ENCODE assay signal across 9 cellular contexts in the genomic region with DNA sequence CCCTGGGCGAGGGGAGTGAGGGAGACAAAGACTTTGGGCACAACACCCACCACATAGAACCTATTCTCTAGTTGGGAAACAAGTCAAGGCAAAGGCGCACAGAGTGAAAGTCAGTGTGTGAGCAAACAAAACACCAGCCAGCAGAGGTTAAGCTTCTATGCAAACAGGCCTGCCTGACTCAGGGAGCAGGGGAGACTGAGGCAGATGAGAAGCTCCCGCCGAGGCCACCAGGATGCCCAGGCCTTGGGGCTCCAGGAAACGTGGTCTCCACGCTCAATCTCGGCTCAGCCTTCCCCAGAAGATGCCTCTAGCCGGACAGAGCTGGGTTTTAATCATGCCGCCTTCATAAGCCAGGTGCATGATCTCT.
DNase-seq lines count a peak whose midpoint lies in the region; ATAC-seq and TF ChIP-seq lines count a peak whose summit lies in the region.
"Had no signal": no experiment of that assay in that cellular context is flagged by ENCODE, and none has a peak within 500 bp of the region (broad histone marks: within the 10 kb centered on the region; RNA-seq: fewer than 3 reads in every experiment).

No MANE protein-coding gene starts in this region.

- no peaks in the 10 kb centered on the region for H3K9me3 ChIP-seq in body of pancreas
- H3K9me3 ChIP-seq in osteoblast (ENCODE audit: low read depth, low read length): no peaks in the 10 kb centered on the region
- H3K9me3 ChIP-seq: heart left ventricle had no signal

- peak; percentile 3 for ATAC-seq in GM19023 (IDR thresholded peaks at IDR 0.05; ENCODE audit: unreplicated experiment)
- ATAC-seq in HG03175 (IDR thresholded peaks at IDR 0.05; ENCODE audit: unreplicated experiment): peak; percentile 12
- ATAC-seq in body of pancreas: peak; percentile 16
- ATAC-seq in Right ventricle myocardium inferior: no peak
- no peak for ATAC-seq in GM18505 (IDR thresholded peaks at IDR 0.05; ENCODE audit: unreplicated experiment)

- H3K27ac ChIP-seq in body of pancreas (no peak overlapping the region), osteoblast (ENCODE audit: low read depth, low read length) (no peak overlapping the region)
- H3K27ac ChIP-seq: cardiac muscle cell, heart left ventricle had no signal

- H3K36me3 ChIP-seq in body of pancreas (replicated peaks in 1 of 2; ENCODE audit: insufficient read depth in 1 of 2, low read depth in 2 of 2): no peaks in the 10 kb centered on the region
- H3K36me3 ChIP-seq in osteoblast (ENCODE audit: insufficient read depth, low read length): no peaks in the 10 kb centered on the region
- H3K36me3 ChIP-seq: cardiac muscle cell, heart left ventricle had no signal

- no peak for TF ChIP-seq POLR2A in body of pancreas (IDR thresholded peaks at IDR 0.05)
- TF ChIP-seq POLR2A in GM18505 (IDR thresholded peaks at IDR 0.05; ENCODE audit: borderline replicate concordance, extremely low read depth, insufficient read depth, insufficient read length): no peak

- no peaks in the 10 kb centered on the region for H3K79me2 ChIP-seq in osteoblast (ENCODE audit: insufficient read depth, low read length)

- H3K4me1 ChIP-seq in body of pancreas: peaks cover 9% of the 10 kb centered on the region
- peaks cover 5% of the 10 kb centered on the region for H3K4me1 ChIP-seq in osteoblast (ENCODE audit: insufficient read depth, low read length)

- TF ChIP-seq CTCF in body of pancreas (IDR thresholded peaks at IDR 0.05) (no peak), osteoblast (IDR thresholded peaks at IDR 0.05; ENCODE audit: extremely low read depth, low read depth, low read length) (no peak)

- whole genome bisulfite sequencing in body of pancreas, 2 donors: 25 to 28% methylated on average over 4 to 9 of the region's 9 CpGs

- no peak overlapping the region for H3K4me3 ChIP-seq in body of pancreas
- peak overlapping the region; percentile 74 for H3K4me3 ChIP-seq in osteoblast (ENCODE audit: insufficient read depth, low read length)

- intact Hi-C loops in body of pancreas (cut with DNase I) (loop anchor here (10.0 kb wide), 1 partner anchor 547 kb away; no protein-coding TSS in a partner anchor), Right ventricle myocardium inferior (cut with DNase I) (loop anchor here (5.0 kb wide), 1 partner anchor 539 kb away; no protein-coding TSS in a partner anchor)

- H4K20me1 ChIP-seq in osteoblast (ENCODE audit: insufficient read depth, low read length): no peaks in the 10 kb centered on the region

- H3K4me2 ChIP-seq in osteoblast (ENCODE audit: insufficient read depth, low read length): peak overlapping the region; percentile 87

- peak overlapping the region; percentile 89 for H2AFZ ChIP-seq in osteoblast (ENCODE audit: low read length)

- no peaks in the 10 kb centered on the region for H3K27me3 ChIP-seq in body of pancreas
- H3K27me3 ChIP-seq in osteoblast (ENCODE audit: insufficient read depth, low read length): no peaks in the 10 kb centered on the region

- DNase-seq in body of pancreas: no peak
- DNase-seq in osteoblast (ENCODE audit: insufficient read length, low spot score, missing footprints): no peak
- no peak for DNase-seq in Right ventricle myocardium inferior (ENCODE audit: missing footprints)
- DNase-seq in iPS-NIHi7 (ENCODE audit: extremely low spot score): no peak

Comparison
In these comparisons a context has a peak if more than half of its experiments do, and no peak if none do; other contexts are left out.
1. ATAC-seq: peak in GM19023 (single experiment), HG03175 (single experiment) and body of pancreas (single experiment); none in Right ventricle myocardium inferior (single experiment) and GM18505 (single experiment).